Comparison of ENCODE assay signal across 26 cellular contexts in genomic region chr14:104475802-104476201, GRCh38.
"Had no signal": no experiment of that assay in that cellular context is flagged by ENCODE, and none has a peak within 500 bp of the region (broad histone marks: within the 10 kb centered on the region; RNA-seq: fewer than 3 reads in every experiment).

No MANE protein-coding gene starts in this region.

- H3K4me1 ChIP-seq: stomach, suprapubic skin, testis, thyroid gland, tibial artery, tibial nerve, transverse colon, upper lobe of left lung, upper lobe of right lung, uterus, vagina had no signal

- DNase-seq: stimulated activated CD4-positive, alpha-beta T cell treated with anti-CD3 and anti-CD28 coated beads, Interleukin-2, amount 100 ng/mL, for 48 hours; stimulated activated CD4-positive, alpha-beta T cell treated with anti-CD3 and anti-CD28 coated beads, Interleukin-4, amount 100 ng/mL, for 1 hour; stimulated activated CD4-positive, alpha-beta T cell treated with anti-CD3 and anti-CD28 coated beads, Interleukin-4, amount 100 ng/mL, for 24 hours; stimulated activated CD4-positive, alpha-beta T cell treated with anti-CD3 and anti-CD28 coated beads, Interleukin-4, amount 100 ng/mL, for 4 hours; stimulated activated CD8-positive, alpha-beta memory T cell treated with anti-CD3 and anti-CD28 coated beads, Interleukin-4, amount 100 ng/mL, for 48 hours; stimulated activated naive B cell treated with anti-CD40 and anti-IgM and Interleukin-4, amounts not matched to agents 10 μg/mL and 1 μg/mL and 100 μg/mL, for 72 hours; stimulated activated naive CD4-positive, alpha-beta T cell; stimulated activated naive CD4-positive, alpha-beta T cell treated with Interleukin-2 at 50 U/mL for 16 hours; stimulated activated naive CD8-positive, alpha-beta T cell treated with anti-CD3 and anti-CD28 coated beads, Interleukin-15, amount 100 ng/mL, for 72 hours; stimulated activated naive CD8-positive, alpha-beta T cell treated with anti-CD3 and anti-CD28 coated beads, Interleukin-15, Interleukin-2, amounts not matched to agents 100 U/mL and 50 U/mL, for 24 hours; stomach; substantia nigra; testis; thyroid gland; tibial artery; transverse colon; trophoblast cell; upper lobe of left lung; upper lobe of right lung; uterus had no signal

- H3K4me3 ChIP-seq: stomach, suprapubic skin, testis, thoracic aorta, thyroid gland, tibial artery, tibial nerve, transverse colon, upper lobe of left lung, upper lobe of right lung, uterus, vagina had no signal

- H3K27me3 ChIP-seq: testis, thyroid gland, upper lobe of left lung, upper lobe of right lung, uterus, vagina had no signal

- ATAC-seq: stimulated activated effector memory CD8-positive, alpha-beta T cell treated with anti-CD3 and anti-CD28 coated beads, Interleukin-12 subunit alpha, Interleukin-12 subunit beta, amount 100 ng/mL, for 72 hours; stimulated activated memory B cell treated with anti-CD40 and anti-IgM and Interleukin-4, amounts not matched to agents 10 μg/mL and 1 μg/mL and 100 μg/mL, for 72 hours; stimulated activated naive B cell treated with anti-CD40 and anti-IgM and Interleukin-4, amounts not matched to agents 10 μg/mL and 1 μg/mL and 100 μg/mL, for 72 hours; stimulated activated naive CD8-positive, alpha-beta T cell treated with anti-CD3 and anti-CD28 coated beads, Interleukin-15, amount 100 ng/mL, for 72 hours; stimulated activated naive CD8-positive, alpha-beta T cell treated with anti-CD3 and anti-CD28 coated beads, Interleukin-15, Interleukin-2, amounts not matched to agents 100 U/mL and 50 U/mL, for 24 hours; upper lobe of right lung had no signal

- H3K9me3 ChIP-seq: suprapubic skin, testis, thoracic aorta, thyroid gland, transverse colon, upper lobe of right lung, uterus, vagina had no signal

- H3K36me3 ChIP-seq: stomach, suprapubic skin, thoracic aorta, thyroid gland, tibial artery, tibial nerve, transverse colon, upper lobe of left lung, upper lobe of right lung, uterus, vagina had no signal

- H3K27ac ChIP-seq: stomach, suprapubic skin, testis, thoracic aorta, thyroid gland, tibial artery, tibial nerve, transverse colon, upper lobe of left lung, upper lobe of right lung, uterus, vagina had no signal
